ENCODE assay signal across 8 cellular contexts in genomic region chr19:45478454-45479238, GRCh38.
DNase-seq lines count a peak whose midpoint lies in the region; ATAC-seq and TF ChIP-seq lines count a peak whose summit lies in the region.

No MANE protein-coding gene starts in this region.

- H3K27me3 ChIP-seq in layer of hippocampus (ENCODE audit: control insufficient read depth, insufficient read depth, low read length) = no peaks in the 10 kb centered on the region

- peak overlapping the region; percentile 56 for H3K4me3 ChIP-seq in choroid plexus epithelial cell (ENCODE audit: low read depth, low read length)

- DNase-seq in AG20443 (ENCODE audit: low spot score) = peak; percentile 81
- DNase-seq in NCI-H345 (lab: John Stamatoyannopoulos, UW) = peak; percentile 82
- DNase-seq in choroid plexus epithelial cell (ENCODE audit: low read depth) = peak; percentile 98
- peak; percentile 82 to 94 for DNase-seq in stimulated activated CD4-positive, alpha-beta T cell treated with anti-CD3 and anti-CD28 coated beads, Interleukin-1b, Interleukin-23, amount 100 ng/mL, for 4 hours (ENCODE audit: low read depth in 2 of 2)

- in situ Hi-C loops in GM18951 (cut with MboI; ENCODE audit: low sequenced_read_pairs, unreplicated experiment) = loop anchor here (5.0 kb wide), 1 partner anchor 36 kb away; no protein-coding TSS in a partner anchor

- peak; percentile 99 for TF ChIP-seq CTCF in choroid plexus epithelial cell (conservative IDR thresholded peaks at IDR 0.05; ENCODE audit: low read depth, low read length)

- H3K27ac ChIP-seq in layer of hippocampus (ENCODE audit: low read depth, low read length) = peak overlapping the region; percentile 99

- TF ChIP-seq POLR2A in GM18951 (IDR thresholded peaks at IDR 0.05; ENCODE audit: extremely low read depth, insufficient read depth, insufficient read length) = peak; percentile 50

- ATAC-seq in HG03196 (IDR thresholded peaks at IDR 0.05; ENCODE audit: unreplicated experiment) = peak; percentile 80
- peak; percentile 77 to 81 for ATAC-seq in activated CD4-positive, CD25-positive, alpha-beta regulatory T cell treated with anti-CD3 and anti-CD28 coated beads, Interleukin-2, amount 50 U/mL, for 24 hours

Comparison
In these comparisons a context has a peak if more than half of its experiments do, and no peak if none do; other contexts are left out.
1. Peak in every context shown above with its lines: DNase-seq, ATAC-seq, H3K4me3 ChIP-seq and H3K27ac ChIP-seq.